In the genomic region with DNA sequence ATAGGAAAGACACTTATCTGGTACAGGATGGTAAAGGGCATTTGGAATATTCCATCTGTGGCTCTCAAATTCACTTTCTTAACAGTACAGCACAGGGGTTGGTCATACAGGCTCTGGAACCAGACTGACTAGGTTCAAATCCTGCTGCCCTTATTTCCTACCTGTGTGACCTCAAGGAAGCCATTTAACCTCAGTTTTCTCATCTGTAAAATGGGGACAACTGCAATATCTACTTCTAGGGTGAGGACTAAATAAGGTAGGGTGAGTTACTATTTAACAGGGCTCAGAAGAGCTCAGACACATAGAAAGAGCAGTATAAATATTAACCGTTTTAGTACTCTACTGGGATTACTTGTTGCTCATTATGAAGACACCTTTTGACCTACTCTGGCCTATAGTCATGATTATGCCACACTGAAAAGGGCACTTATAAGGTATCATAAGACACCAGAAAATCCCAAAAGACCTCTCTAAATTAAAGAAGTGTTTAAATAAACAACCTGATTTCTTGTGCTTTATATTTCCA, we compare ENCODE assay signal across 15 cellular contexts.
"Had no signal": no experiment of that assay in that cellular context is flagged by ENCODE, and none has a peak within 500 bp of the region (broad histone marks: within the 10 kb centered on the region; RNA-seq: fewer than 3 reads in every experiment).

No MANE protein-coding gene starts in this region.

- H3K27me3 Mint-ChIP-seq: activated naive CD4-positive, alpha-beta T cell treated with anti-CD3 and anti-CD28 coated beads, Interleukin-2, amount 50 U/mL, for 24 hours had no signal

- DNase-seq: activated CD4-positive, alpha-beta T cell treated with anti-CD3 and anti-CD28 coated beads for 1 hour; activated CD4-positive, alpha-beta T cell treated with anti-CD3 and anti-CD28 coated beads, Interleukin-2, amount 50 U/mL, for 4 hours; activated T-cell treated with anti-CD3 and anti-CD28 coated beads for 4 hours; amniotic stem cell; erythroblast; left colon; midbrain; pancreas; stimulated activated CD4-positive, alpha-beta T cell treated with anti-CD3 and anti-CD28 coated beads, Interleukin-12 subunit alpha, Interleukin-12 subunit beta, amount 100 ng/mL, for 4 hours; stimulated activated naive CD4-positive, alpha-beta T cell; T-helper 9 cell had no signal

- H3K9me3 Mint-ChIP-seq: activated naive CD4-positive, alpha-beta T cell treated with anti-CD3 and anti-CD28 coated beads, Interleukin-2, amount 50 U/mL, for 24 hours had no signal

- H3K4me3 Mint-ChIP-seq: activated naive CD4-positive, alpha-beta T cell treated with anti-CD3 and anti-CD28 coated beads, Interleukin-2, amount 50 U/mL, for 24 hours had no signal

- H3K27ac Mint-ChIP-seq: activated naive CD4-positive, alpha-beta T cell treated with anti-CD3 and anti-CD28 coated beads, Interleukin-2, amount 50 U/mL, for 24 hours had no signal

- H3K4me3 ChIP-seq: lung, pancreas, upper lobe of left lung had no signal

- H3K9me3 ChIP-seq: pancreas, upper lobe of left lung had no signal

- H3K27ac ChIP-seq: pancreas had no signal

- H3K36me3 ChIP-seq: pancreas, upper lobe of left lung had no signal

- ATAC-seq: left colon, pancreas had no signal

- H3K27me3 ChIP-seq: pancreas, upper lobe of left lung had no signal

- FAIRE-seq: colon, pancreas had no signal

- H3K4me1 ChIP-seq: pancreas had no signal
